Comparison of ENCODE assay signal across 11 cellular contexts in the genomic region with DNA sequence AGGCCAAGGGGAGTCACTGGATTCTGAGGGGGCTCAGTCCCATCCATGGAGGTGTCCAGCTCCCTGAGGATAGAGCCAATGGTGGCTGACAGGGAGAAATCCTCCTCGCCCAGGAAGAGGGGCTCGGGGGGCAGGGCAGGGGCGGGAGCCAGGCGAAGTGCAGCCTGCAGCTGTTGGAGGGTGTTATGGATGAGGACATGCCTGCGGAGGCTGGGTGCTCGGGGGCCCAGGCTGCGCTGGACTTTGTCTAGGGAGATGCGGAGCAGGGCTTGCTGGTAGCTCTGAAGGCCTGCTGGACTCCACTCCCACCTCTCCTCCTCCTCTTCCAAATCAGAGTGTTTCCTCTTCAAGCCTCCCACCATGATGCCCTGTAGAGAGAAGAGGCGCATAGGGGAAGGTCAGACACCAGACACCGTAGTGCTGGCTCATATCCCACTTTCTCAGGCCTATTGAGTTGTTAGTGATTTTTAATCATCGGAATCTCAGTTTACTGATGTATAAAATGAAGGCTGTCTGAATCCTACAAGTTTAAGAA. TPM values are rescaled to one million over a fixed set of nuclear protein-coding genes. Genes with fewer than 3 reads are reported as not detected.
A peak's percentile ranks its signal among the peaks of the same experiment; 100 is the strongest.
DNase-seq lines count a peak whose midpoint lies in the region; ATAC-seq and TF ChIP-seq lines count a peak whose summit lies in the region.
"Had no signal": no experiment of that assay in that cellular context is flagged by ENCODE, and none has a peak within 500 bp of the region (broad histone marks: within the 10 kb centered on the region; RNA-seq: fewer than 3 reads in every experiment).

No MANE protein-coding gene starts in this region.

- peaks cover 16% of the 10 kb centered on the region for H3K4me1 Mint-ChIP-seq in stimulated activated naive CD8-positive, alpha-beta T cell treated with anti-CD3 and anti-CD28 coated beads, Interleukin-15, Interleukin-2, amounts not matched to agents 100 ng/mL and 50 ng/mL, for 24 hours (ENCODE audit: low read depth)
- peaks cover 22% of the 10 kb centered on the region for H3K4me1 Mint-ChIP-seq in activated naive CD8-positive, alpha-beta T cell treated with anti-CD3 and anti-CD28 coated beads for 36 hours
- peaks cover 34% of the 10 kb centered on the region for H3K4me1 Mint-ChIP-seq in mesothelial cell of epicardium

- TF ChIP-seq CTCF in mesothelial cell of epicardium (IDR thresholded peaks at IDR 0.05; ENCODE audit: unreplicated experiment) = no peak

- H3K4me3 Mint-ChIP-seq in stimulated activated naive CD8-positive, alpha-beta T cell treated with anti-CD3 and anti-CD28 coated beads, Interleukin-15, Interleukin-2, amounts not matched to agents 100 ng/mL and 50 ng/mL, for 24 hours = peak overlapping the region; percentile 98
- peak overlapping the region; percentile 94 for H3K4me3 Mint-ChIP-seq in activated naive CD8-positive, alpha-beta T cell treated with anti-CD3 and anti-CD28 coated beads for 36 hours
- peak overlapping the region; percentile 96 for H3K4me3 Mint-ChIP-seq in mesothelial cell of epicardium

- no peaks in the 10 kb centered on the region for H3K27me3 Mint-ChIP-seq in stimulated activated naive CD8-positive, alpha-beta T cell treated with anti-CD3 and anti-CD28 coated beads, Interleukin-15, Interleukin-2, amounts not matched to agents 100 ng/mL and 50 ng/mL, for 24 hours
- no peaks in the 10 kb centered on the region for H3K27me3 Mint-ChIP-seq in activated naive CD8-positive, alpha-beta T cell treated with anti-CD3 and anti-CD28 coated beads for 36 hours
- no peaks in the 10 kb centered on the region for H3K27me3 Mint-ChIP-seq in mesothelial cell of epicardium (ENCODE audit: low read depth)

- intact Hi-C loops in posterior cingulate gyrus (cut with DNase I) = no loop called here

- H3K9me3 Mint-ChIP-seq in stimulated activated naive CD8-positive, alpha-beta T cell treated with anti-CD3 and anti-CD28 coated beads, Interleukin-15, Interleukin-2, amounts not matched to agents 100 ng/mL and 50 ng/mL, for 24 hours = no peaks in the 10 kb centered on the region
- H3K9me3 Mint-ChIP-seq in activated naive CD8-positive, alpha-beta T cell treated with anti-CD3 and anti-CD28 coated beads for 36 hours = no peaks in the 10 kb centered on the region
- H3K9me3 Mint-ChIP-seq in mesothelial cell of epicardium = no peaks in the 10 kb centered on the region

- H3K36me3 Mint-ChIP-seq in stimulated activated naive CD8-positive, alpha-beta T cell treated with anti-CD3 and anti-CD28 coated beads, Interleukin-15, Interleukin-2, amounts not matched to agents 100 ng/mL and 50 ng/mL, for 24 hours (ENCODE audit: low read depth) = peaks cover 6% of the 10 kb centered on the region
- peaks cover 2% of the 10 kb centered on the region for H3K36me3 Mint-ChIP-seq in activated naive CD8-positive, alpha-beta T cell treated with anti-CD3 and anti-CD28 coated beads for 36 hours
- H3K36me3 Mint-ChIP-seq in mesothelial cell of epicardium = peaks cover 15% of the 10 kb centered on the region

- DNase-seq in stimulated activated naive CD8-positive, alpha-beta T cell treated with anti-CD3 and anti-CD28 coated beads, Interleukin-15, Interleukin-2, amounts not matched to agents 100 U/mL and 50 U/mL, for 24 hours = no peak
- no peak for DNase-seq in activated naive CD8-positive, alpha-beta T cell treated with anti-CD3 and anti-CD28 coated beads for 36 hours
- DNase-seq in mesothelial cell of epicardium (ENCODE audit: low spot score in 2 of 2, unreplicated experiment in 2 of 2) = no peak
- DNase-seq in SK-N-DZ (ENCODE audit: low spot score) = no peak
- no peak for DNase-seq in HK-2 (ENCODE audit: unreplicated experiment)
- DNase-seq in posterior cingulate gyrus = no peak
- no peak for DNase-seq in SIG-M5 treated with dmso at 0.1 percent for 504 hours (lab: John Stamatoyannopoulos, UW; ENCODE audit: unreplicated experiment)
- DNase-seq: DMS79 treated with DMSO at 0.1 percent for 48 hours, dorsolateral prefrontal cortex, NCI-H226 had no signal

- ATAC-seq in stimulated activated naive CD8-positive, alpha-beta T cell treated with anti-CD3 and anti-CD28 coated beads, Interleukin-15, Interleukin-2, amounts not matched to agents 100 U/mL and 50 U/mL, for 24 hours = no peak

- H3K27ac Mint-ChIP-seq in stimulated activated naive CD8-positive, alpha-beta T cell treated with anti-CD3 and anti-CD28 coated beads, Interleukin-15, Interleukin-2, amounts not matched to agents 100 ng/mL and 50 ng/mL, for 24 hours = peak overlapping the region; percentile 95
- H3K27ac Mint-ChIP-seq in activated naive CD8-positive, alpha-beta T cell treated with anti-CD3 and anti-CD28 coated beads for 36 hours = peak overlapping the region; percentile 96
- peak overlapping the region; percentile 98 for H3K27ac Mint-ChIP-seq in mesothelial cell of epicardium

RNA-seq across cellular contexts. Expression of a gene that starts 2.3 kb away (rescaled TPM):
- 1 to 10 TPM; 4.4 to 5.3 TPM for total RNA-seq in activated naive CD8-positive, alpha-beta T cell treated with anti-CD3 and anti-CD28 coated beads for 36 hours
- 70.0 to 75.5 TPM (median 70.5 TPM) in 3 replicates for total RNA-seq in mesothelial cell of epicardium
- polyA plus RNA-seq in SK-N-DZ (2014; cell fraction: cytosol; rRNA removed) = 8.1 and 11.7 TPM in 2 replicates
- 6.2 and 7.0 TPM in 2 replicates for polyA plus RNA-seq in SK-N-DZ (2014; cell fraction: nucleus; rRNA removed)

RNA-seq across cellular contexts. Expression of a gene that starts 16.0 kb away (rescaled TPM):
- 1 to 10 TPM; 10.0 TPM for total RNA-seq in activated naive CD8-positive, alpha-beta T cell treated with anti-CD3 and anti-CD28 coated beads for 36 hours
- 10.7 to 11.0 TPM (median 10.8 TPM) in 3 replicates for total RNA-seq in mesothelial cell of epicardium
- 1.9 and 2.7 TPM in 2 replicates for polyA plus RNA-seq in SK-N-DZ (2014; cell fraction: cytosol; rRNA removed)
- polyA plus RNA-seq in SK-N-DZ (2014; cell fraction: nucleus; rRNA removed) = 1.9 TPM in 2 replicates

RNA-seq across cellular contexts. Expression of a gene that starts 23.8 kb away (rescaled TPM):
- total RNA-seq in activated naive CD8-positive, alpha-beta T cell treated with anti-CD3 and anti-CD28 coated beads for 36 hours = 10 to 100 TPM; 15.1 to 15.2 TPM
- 38.5 to 42.7 TPM (median 42.2 TPM) in 3 replicates for total RNA-seq in mesothelial cell of epicardium
- 3.9 and 5.3 TPM in 2 replicates for polyA plus RNA-seq in SK-N-DZ (2014; cell fraction: cytosol; rRNA removed)
- polyA plus RNA-seq in SK-N-DZ (2014; cell fraction: nucleus; rRNA removed) = 0.85 and 1.4 TPM in 2 replicates

RNA-seq across cellular contexts. Expression of a gene that starts 25.0 kb away (rescaled TPM):
- total RNA-seq in activated naive CD8-positive, alpha-beta T cell treated with anti-CD3 and anti-CD28 coated beads for 36 hours = 1 to 10 TPM; 1.1 to 2.9 TPM
- total RNA-seq in mesothelial cell of epicardium = 1.5 to 3.4 TPM (median 1.7 TPM) in 3 replicates
- polyA plus RNA-seq in SK-N-DZ (2014; cell fraction: cytosol; rRNA removed) = 10.5 and 15.3 TPM in 2 replicates
- polyA plus RNA-seq in SK-N-DZ (2014; cell fraction: nucleus; rRNA removed) = 13.2 and 13.6 TPM in 2 replicates

RNA-seq across cellular contexts. Expression of a gene that starts 28.6 kb away (rescaled TPM):
- under 1 TPM; 0.64 to 0.84 TPM for total RNA-seq in activated naive CD8-positive, alpha-beta T cell treated with anti-CD3 and anti-CD28 coated beads for 36 hours
- 4.7 to 5.2 TPM (median 5.2 TPM) in 3 replicates for total RNA-seq in mesothelial cell of epicardium
- polyA plus RNA-seq in SK-N-DZ (2014; cell fraction: cytosol; rRNA removed) = 0.74 and 1.4 TPM in 2 replicates
- 0.31 and 0.55 TPM in 2 replicates for polyA plus RNA-seq in SK-N-DZ (2014; cell fraction: nucleus; rRNA removed)

Comparison
In these comparisons a context has a peak if more than half of its experiments do, and no peak if none do; other contexts are left out.
1. RNA of a gene that starts 2.3 kb away (total RNA-seq): 70.0 to 75.5 TPM in mesothelial cell of epicardium; 4.4 to 5.3 TPM in activated naive CD8-positive, alpha-beta T cell treated with anti-CD3 and anti-CD28 coated beads for 36 hours; every median in the first group is over 10 times any median in the second.
2. Peak in every context shown above with its lines, with median percentiles within 50 percentile points of each other: H3K27ac Mint-ChIP-seq and H3K4me3 Mint-ChIP-seq.